18 cellular contexts compared by ENCODE assay signal in genomic region chr9:130899051-130899748, GRCh38. TPM values are rescaled to one million over a fixed set of nuclear protein-coding genes. Genes with fewer than 3 reads are reported as not detected.
DNase-seq lines count a peak whose midpoint lies in the region; ATAC-seq and TF ChIP-seq lines count a peak whose summit lies in the region.
"Had no signal": no experiment of that assay in that cellular context is flagged by ENCODE, and none has a peak within 500 bp of the region (broad histone marks: within the 10 kb centered on the region; RNA-seq: fewer than 3 reads in every experiment).

No MANE protein-coding gene starts in this region.

- H3K9me3 ChIP-seq in neuronal stem cell (replicated peaks in 1 of 2; ENCODE audit: control insufficient read depth in 2 of 2, insufficient read depth in 1 of 2, low read depth in 1 of 2, low read length in 2 of 2) (no peaks in the 10 kb centered on the region), Peyer's patch (no peaks in the 10 kb centered on the region)
- H3K9me3 ChIP-seq: Caco-2 had no signal

- H2AK5ac ChIP-seq in neuronal stem cell (ENCODE audit: low read depth, low read length): no peak overlapping the region

- H3K36me3 Mint-ChIP-seq in glutamatergic neuron (ENCODE audit: unreplicated experiment): no peaks in the 10 kb centered on the region
- no peaks in the 10 kb centered on the region for H3K36me3 Mint-ChIP-seq in T-helper 2 cell treated with Interferon-gamma antibody and Interleukin-4, amounts not matched to agents 5 μg/mL and 100 μg/mL, for 36 hours (ENCODE audit: low read depth)
- no peaks in the 10 kb centered on the region for H3K36me3 Mint-ChIP-seq in activated T-helper 2 cell treated with anti-CD3 and anti-CD28 coated beads, Interferon-gamma antibody, Interleukin-2, Interleukin-4, amounts not matched to agents 10 μg/mL and 5 μg/mL and 100 μg/mL, durations not matched to agents 14 hours and 24 hours and 36 hours (ENCODE audit: low read depth)
- H3K36me3 Mint-ChIP-seq: CD14-positive monocyte; CD8-positive, alpha-beta T cell had no signal

- intact Hi-C loops in Right ventricle myocardium inferior (cut with DNase I): no loop called here
- intact Hi-C loops in left cardiac atrium (cut with DNase I): no loop called here
- intact Hi-C loops in activated T-helper 2 cell treated with anti-CD3 and anti-CD28 coated beads, Interferon-gamma antibody, Interleukin-2, Interleukin-4, amounts not matched to agents 10 μg/mL and 5 μg/mL and 100 μg/mL, durations not matched to agents 14 hours and 24 hours and 36 hours (cut with micrococcal nuclease): no loop called here

- H2AFZ ChIP-seq in neuronal stem cell (ENCODE audit: low read length): no peak overlapping the region

- WGBS in neuronal stem cell (ENCODE audit: extremely low coverage in 2 of 2, insufficient read length in 2 of 2, insufficient replicate concordance in 1 of 2), 2 donors: no CpG with 5 or more reads among the region's 25 CpGs

- H2BK15ac ChIP-seq in neuronal stem cell (ENCODE audit: low read length): no peak overlapping the region

- no peak for TF ChIP-seq CTCF in glutamatergic neuron (IDR thresholded peaks at IDR 0.05; ENCODE audit: partially characterized antibody, unreplicated experiment)
- no peak for TF ChIP-seq CTCF in Peyer's patch (IDR thresholded peaks at IDR 0.05)

- no peak overlapping the region for H3K18ac ChIP-seq in neuronal stem cell (ENCODE audit: low read length)

- peaks cover 2% of the 10 kb centered on the region for H3K4me1 Mint-ChIP-seq in glutamatergic neuron (ENCODE audit: low read depth, unreplicated experiment)
- H3K4me1 Mint-ChIP-seq in T-helper 2 cell treated with Interferon-gamma antibody and Interleukin-4, amounts not matched to agents 5 μg/mL and 100 μg/mL, for 36 hours (ENCODE audit: low read depth): no peaks in the 10 kb centered on the region
- H3K4me1 Mint-ChIP-seq in activated T-helper 2 cell treated with anti-CD3 and anti-CD28 coated beads, Interferon-gamma antibody, Interleukin-2, Interleukin-4, amounts not matched to agents 10 μg/mL and 5 μg/mL and 100 μg/mL, durations not matched to agents 14 hours and 24 hours and 36 hours (ENCODE audit: low read depth): no peaks in the 10 kb centered on the region

- TF ChIP-seq POLR2A in Peyer's patch (IDR thresholded peaks at IDR 0.05): no peak

- no peak overlapping the region for H3K4me3 ChIP-seq in neuronal stem cell (ENCODE audit: low read length in 2 of 2)
- no peak overlapping the region for H3K4me3 ChIP-seq in Peyer's patch

- no peak overlapping the region for H4K91ac ChIP-seq in neuronal stem cell (ENCODE audit: low read depth, low read length, poor library complexity)

- H2BK12ac ChIP-seq in neuronal stem cell (ENCODE audit: low read length): no peak overlapping the region

- peaks cover 0 to 39% (median 0%) of the 10 kb centered on the region in 3 experiments for H3K27me3 ChIP-seq in neuronal stem cell (ENCODE audit: control insufficient read depth in 3 of 3, insufficient read depth in 3 of 3, low read depth in 1 of 3, low read length in 3 of 3)
- no peaks in the 10 kb centered on the region for H3K27me3 ChIP-seq in Peyer's patch

- no peak overlapping the region for H3K4ac ChIP-seq in neuronal stem cell (ENCODE audit: low read length)

- H3K27ac Mint-ChIP-seq in glutamatergic neuron (ENCODE audit: unreplicated experiment): no peak overlapping the region
- no peak overlapping the region for H3K27ac Mint-ChIP-seq in T-helper 2 cell treated with Interferon-gamma antibody and Interleukin-4, amounts not matched to agents 5 μg/mL and 100 μg/mL, for 36 hours
- H3K27ac Mint-ChIP-seq in activated T-helper 2 cell treated with anti-CD3 and anti-CD28 coated beads, Interferon-gamma antibody, Interleukin-2, Interleukin-4, amounts not matched to agents 10 μg/mL and 5 μg/mL and 100 μg/mL, durations not matched to agents 14 hours and 24 hours and 36 hours: no peak overlapping the region
- H3K27ac Mint-ChIP-seq: CD14-positive monocyte; CD8-positive, alpha-beta T cell had no signal

- no peak overlapping the region for H4K8ac ChIP-seq in neuronal stem cell (ENCODE audit: low read depth, low read length)

- H3K4me1 ChIP-seq in neuronal stem cell (ENCODE audit: control insufficient read depth in 2 of 2, insufficient read depth in 1 of 2, low read depth in 1 of 2, low read length in 2 of 2) (peaks cover 7 to 8% of the 10 kb centered on the region in 2 donors), Peyer's patch (peaks cover 0 to 5% (median 0%) of the 10 kb centered on the region in 4 donors)
- H3K4me1 ChIP-seq: Caco-2 had no signal

- no peak overlapping the region for H3K4me3 Mint-ChIP-seq in glutamatergic neuron (ENCODE audit: unreplicated experiment)
- no peak overlapping the region for H3K4me3 Mint-ChIP-seq in T-helper 2 cell treated with Interferon-gamma antibody and Interleukin-4, amounts not matched to agents 5 μg/mL and 100 μg/mL, for 36 hours
- no peak overlapping the region for H3K4me3 Mint-ChIP-seq in activated T-helper 2 cell treated with anti-CD3 and anti-CD28 coated beads, Interferon-gamma antibody, Interleukin-2, Interleukin-4, amounts not matched to agents 10 μg/mL and 5 μg/mL and 100 μg/mL, durations not matched to agents 14 hours and 24 hours and 36 hours (ENCODE audit: low read depth)
- H3K4me3 Mint-ChIP-seq: CD14-positive monocyte; CD8-positive, alpha-beta T cell had no signal

- H3K23ac ChIP-seq in neuronal stem cell (ENCODE audit: low read depth, low read length, poor library complexity): peak overlapping the region; percentile 83

- H3K9me3 Mint-ChIP-seq in glutamatergic neuron (ENCODE audit: unreplicated experiment): no peaks in the 10 kb centered on the region
- H3K9me3 Mint-ChIP-seq in T-helper 2 cell treated with Interferon-gamma antibody and Interleukin-4, amounts not matched to agents 5 μg/mL and 100 μg/mL, for 36 hours: no peaks in the 10 kb centered on the region
- H3K9me3 Mint-ChIP-seq in activated T-helper 2 cell treated with anti-CD3 and anti-CD28 coated beads, Interferon-gamma antibody, Interleukin-2, Interleukin-4, amounts not matched to agents 10 μg/mL and 5 μg/mL and 100 μg/mL, durations not matched to agents 14 hours and 24 hours and 36 hours: no peaks in the 10 kb centered on the region
- H3K9me3 Mint-ChIP-seq: CD8-positive, alpha-beta T cell had no signal

- H3K27ac ChIP-seq in neuronal stem cell (replicated peaks; ENCODE audit: low read length) (no peak overlapping the region), Peyer's patch (no peak overlapping the region)
- H3K27ac ChIP-seq: 22Rv1 had no signal

- no peak overlapping the region for H3K9ac ChIP-seq in neuronal stem cell (ENCODE audit: low read depth, low read length, poor library complexity)

- H3K27me3 Mint-ChIP-seq in glutamatergic neuron (ENCODE audit: unreplicated experiment): peaks cover 2% of the 10 kb centered on the region
- no peaks in the 10 kb centered on the region for H3K27me3 Mint-ChIP-seq in T-helper 2 cell treated with Interferon-gamma antibody and Interleukin-4, amounts not matched to agents 5 μg/mL and 100 μg/mL, for 36 hours (ENCODE audit: low read depth)
- H3K27me3 Mint-ChIP-seq in activated T-helper 2 cell treated with anti-CD3 and anti-CD28 coated beads, Interferon-gamma antibody, Interleukin-2, Interleukin-4, amounts not matched to agents 10 μg/mL and 5 μg/mL and 100 μg/mL, durations not matched to agents 14 hours and 24 hours and 36 hours (ENCODE audit: low read depth): no peaks in the 10 kb centered on the region

- no peak overlapping the region for H2BK5ac ChIP-seq in neuronal stem cell (ENCODE audit: low read length)

- H3K4me2 ChIP-seq in neuronal stem cell (ENCODE audit: insufficient read depth, low read length, poor library complexity, severe bottlenecking): no peak overlapping the region

- peaks cover 2 to 3% of the 10 kb centered on the region in 2 donors for H3K36me3 ChIP-seq in neuronal stem cell (replicated peaks in 1 of 2; ENCODE audit: control insufficient read depth in 2 of 2, insufficient read depth in 2 of 2, low read length in 2 of 2)
- H3K36me3 ChIP-seq in Peyer's patch: no peaks in the 10 kb centered on the region

- DNase-seq in Right ventricle myocardium inferior (ENCODE audit: missing footprints) (peak; percentile 59), left cardiac atrium (no peak), glutamatergic neuron (peak; percentile 16), neuronal stem cell (ENCODE audit: low spot score) (no peak), NCI-H2029 (lab: John Stamatoyannopoulos, UW) (no peak), Peyer's patch (no peak)
- DNase-seq in T-helper 2 cell treated with Interferon-gamma antibody and Interleukin-4, amounts not matched to agents 5 μg/mL and 100 μg/mL, for 36 hours (ENCODE audit: low spot score): no peak
- no peak for DNase-seq in activated T-helper 2 cell treated with anti-CD3 and anti-CD28 coated beads, Interferon-gamma antibody, Interleukin-2, Interleukin-4, amounts not matched to agents 10 μg/mL and 5 μg/mL and 100 μg/mL, durations not matched to agents 14 hours and 24 hours and 36 hours (ENCODE audit: low spot score)
- DNase-seq: Caco-2; CD8-positive, alpha-beta T cell; DND-41; GDM1 had no signal

- H2BK120ac ChIP-seq in neuronal stem cell (ENCODE audit: low read depth, low read length): no peak overlapping the region

- no peak overlapping the region for H3K14ac ChIP-seq in neuronal stem cell (ENCODE audit: low read length)

- ATAC-seq in Right ventricle myocardium inferior: no peak
- ATAC-seq in left cardiac atrium: no peak
- ATAC-seq: CD8-positive, alpha-beta T cell; HCT116 had no signal

- no peaks in the 10 kb centered on the region for H3K79me1 ChIP-seq in neuronal stem cell (ENCODE audit: low read depth, low read length)

RNA-seq across cellular contexts. Expression of gene QRFP, which starts 2.6 kb away (rescaled TPM):
- total RNA-seq in Right ventricle myocardium inferior: not detected
- total RNA-seq in left cardiac atrium: not detected
- not detected for total RNA-seq in glutamatergic neuron (ENCODE audit: unreplicated experiment)
- polyA plus RNA-seq in neuronal stem cell (2013, experiment 1 of 2): not detected
- not detected for polyA plus RNA-seq in neuronal stem cell (2013, experiment 2 of 2)
- not detected for total RNA-seq in Peyer's patch
- total RNA-seq in activated T-helper 2 cell treated with anti-CD3 and anti-CD28 coated beads, Interferon-gamma antibody, Interleukin-2, Interleukin-4, amounts not matched to agents 10 μg/mL and 5 μg/mL and 100 μg/mL, durations not matched to agents 14 hours and 24 hours and 36 hours: not detected in 2 replicates
- total RNA-seq: A673; Caco-2; CD8-positive, alpha-beta T cell; H4 had no signal
- polyA plus RNA-seq: BJ had no signal

RNA-seq across cellular contexts. Expression of gene FIBCD1, which starts 39.8 kb away (rescaled TPM):
- total RNA-seq in Right ventricle myocardium inferior (0.57 TPM), left cardiac atrium (1 to 10 TPM; 1.0 to 2.2 TPM), glutamatergic neuron (ENCODE audit: unreplicated experiment) (not detected), Peyer's patch (1 to 10 TPM in 1 of 4 donors, not detected in 3; 3.3 TPM)
- polyA plus RNA-seq in neuronal stem cell (2013, experiment 1 of 2): 0.82 TPM
- polyA plus RNA-seq in neuronal stem cell (2013, experiment 2 of 2): 0.89 TPM
- not detected in 2 replicates for total RNA-seq in activated T-helper 2 cell treated with anti-CD3 and anti-CD28 coated beads, Interferon-gamma antibody, Interleukin-2, Interleukin-4, amounts not matched to agents 10 μg/mL and 5 μg/mL and 100 μg/mL, durations not matched to agents 14 hours and 24 hours and 36 hours
- total RNA-seq: Caco-2; CD8-positive, alpha-beta T cell had no signal
- polyA plus RNA-seq: CD14-positive monocyte had no signal

Comparison
In these comparisons a context has a peak if more than half of its experiments do, and no peak if none do; other contexts are left out.
1. DNase-seq: peak in Right ventricle myocardium inferior (single experiment) and glutamatergic neuron (single experiment); none in left cardiac atrium (single experiment), neuronal stem cell (single experiment), NCI-H2029 (single experiment), T-helper 2 cell treated with Interferon-gamma antibody and Interleukin-4, amounts not matched to agents 5 μg/mL and 100 μg/mL, for 36 hours (single experiment), Peyer's patch (0 of 3) and activated T-helper 2 cell treated with anti-CD3 and anti-CD28 coated beads, Interferon-gamma antibody, Interleukin-2, Interleukin-4, amounts not matched to agents 10 μg/mL and 5 μg/mL and 100 μg/mL, durations not matched to agents 14 hours and 24 hours and 36 hours (single experiment).